Comparison of ENCODE assay signal across 1 cellular context in the genomic region with DNA sequence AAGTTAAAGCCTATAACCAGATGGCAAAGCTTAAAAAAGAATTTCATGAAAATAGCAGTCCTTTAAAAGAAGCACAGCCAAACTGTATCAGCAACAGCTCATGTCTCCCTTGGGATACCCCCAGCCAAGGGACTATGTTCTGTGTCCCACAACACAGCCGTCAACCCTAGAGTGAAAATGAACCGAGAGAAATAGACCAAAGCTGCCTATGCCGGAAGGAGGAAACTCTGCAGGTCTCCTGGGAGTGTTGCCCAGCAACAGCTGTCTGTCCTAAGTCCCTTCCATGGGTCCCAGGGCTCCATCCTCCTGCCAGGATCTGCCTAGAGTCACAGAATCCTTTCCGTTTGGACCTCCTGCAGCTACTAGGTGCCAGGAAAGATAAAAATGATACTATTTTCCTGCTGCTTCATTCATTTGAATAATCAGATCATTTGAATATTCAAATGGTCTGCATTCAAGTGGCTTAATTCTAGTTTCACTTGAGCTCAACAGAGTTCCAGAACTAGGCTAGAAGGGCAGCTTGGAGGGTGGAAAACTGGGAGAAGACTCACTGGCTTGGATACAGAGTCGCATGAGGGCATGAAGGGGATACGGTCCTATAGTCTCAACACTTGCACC.
TF ChIP-seq lines count a peak whose summit lies in the region.

No MANE protein-coding gene starts in this region.

TF ChIP-seq in WTC11, 78 proteins besides CTCF, POLR2A, EP300 and RAD21 (continued from another document):
- TF ChIP-seq ZNF281 (CRISPR knock-in tag; IDR thresholded peaks at IDR 0.05): no peak
- TF ChIP-seq, protein P1, sequence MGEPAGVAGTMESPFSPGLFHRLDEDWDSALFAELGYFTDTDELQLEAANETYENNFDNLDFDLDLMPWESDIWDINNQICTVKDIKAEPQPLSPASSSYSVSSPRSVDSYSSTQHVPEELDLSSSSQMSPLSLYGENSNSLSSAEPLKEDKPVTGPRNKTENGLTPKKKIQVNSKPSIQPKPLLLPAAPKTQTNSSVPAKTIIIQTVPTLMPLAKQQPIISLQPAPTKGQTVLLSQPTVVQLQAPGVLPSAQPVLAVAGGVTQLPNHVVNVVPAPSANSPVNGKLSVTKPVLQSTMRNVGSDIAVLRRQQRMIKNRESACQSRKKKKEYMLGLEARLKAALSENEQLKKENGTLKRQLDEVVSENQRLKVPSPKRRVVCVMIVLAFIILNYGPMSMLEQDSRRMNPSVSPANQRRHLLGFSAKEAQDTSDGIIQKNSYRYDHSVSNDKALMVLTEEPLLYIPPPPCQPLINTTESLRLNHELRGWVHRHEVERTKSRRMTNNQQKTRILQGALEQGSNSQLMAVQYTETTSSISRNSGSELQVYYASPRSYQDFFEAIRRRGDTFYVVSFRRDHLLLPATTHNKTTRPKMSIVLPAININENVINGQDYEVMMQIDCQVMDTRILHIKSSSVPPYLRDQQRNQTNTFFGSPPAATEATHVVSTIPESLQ (CRISPR knock-in tag; IDR thresholded peaks at IDR 0.05): no peak
- no peak for TF ChIP-seq SP1 (CRISPR knock-in tag; conservative IDR thresholded peaks at IDR 0.05)
- TF ChIP-seq CREB1 (CRISPR knock-in tag; IDR thresholded peaks at IDR 0.05): no peak
- TF ChIP-seq ZNF263 (CRISPR knock-in tag; IDR thresholded peaks at IDR 0.05; ENCODE audit: low read depth): no peak
- TF ChIP-seq ARID4B (CRISPR knock-in tag; IDR thresholded peaks at IDR 0.05; ENCODE audit: borderline replicate concordance): no peak
- no peak for TF ChIP-seq E2F4 (CRISPR knock-in tag; IDR thresholded peaks at IDR 0.05; ENCODE audit: borderline replicate concordance, low read depth)
- TF ChIP-seq, protein P2, sequence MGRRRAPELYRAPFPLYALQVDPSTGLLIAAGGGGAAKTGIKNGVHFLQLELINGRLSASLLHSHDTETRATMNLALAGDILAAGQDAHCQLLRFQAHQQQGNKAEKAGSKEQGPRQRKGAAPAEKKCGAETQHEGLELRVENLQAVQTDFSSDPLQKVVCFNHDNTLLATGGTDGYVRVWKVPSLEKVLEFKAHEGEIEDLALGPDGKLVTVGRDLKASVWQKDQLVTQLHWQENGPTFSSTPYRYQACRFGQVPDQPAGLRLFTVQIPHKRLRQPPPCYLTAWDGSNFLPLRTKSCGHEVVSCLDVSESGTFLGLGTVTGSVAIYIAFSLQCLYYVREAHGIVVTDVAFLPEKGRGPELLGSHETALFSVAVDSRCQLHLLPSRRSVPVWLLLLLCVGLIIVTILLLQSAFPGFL (CRISPR knock-in tag; IDR thresholded peaks at IDR 0.05; ENCODE audit: borderline replicate concordance): no peak
- no peak for TF ChIP-seq ZNF232 (CRISPR knock-in tag; IDR thresholded peaks at IDR 0.05)
- no peak for TF ChIP-seq FOXK1 (CRISPR knock-in tag; IDR thresholded peaks at IDR 0.05)
- no peak for TF ChIP-seq ATF3 (CRISPR knock-in tag; conservative IDR thresholded peaks at IDR 0.05)
- TF ChIP-seq NFE2L1 (CRISPR knock-in tag; IDR thresholded peaks at IDR 0.05): no peak
- TF ChIP-seq MXD4 (CRISPR knock-in tag; IDR thresholded peaks at IDR 0.05; ENCODE audit: borderline replicate concordance): no peak
